In genomic region chr1:214310010-214310409, GRCh38 we compare ENCODE assay signal across 15 cellular contexts. TPM values are rescaled to one million over a fixed set of nuclear protein-coding genes. Genes with fewer than 3 reads are reported as not detected.
DNase-seq lines count a peak whose midpoint lies in the region; ATAC-seq and TF ChIP-seq lines count a peak whose summit lies in the region.
"Had no signal": no experiment of that assay in that cellular context is flagged by ENCODE, and none has a peak within 500 bp of the region (broad histone marks: within the 10 kb centered on the region; RNA-seq: fewer than 3 reads in every experiment).

No MANE protein-coding gene starts in this region.

- TF ChIP-seq CTCF in liver (IDR thresholded peaks at IDR 0.05; ENCODE audit: low read depth, low read length, missing input control) = no peak

- H3K79me1 ChIP-seq in mesendoderm (ENCODE audit: low read length) = peaks cover 3% of the 10 kb centered on the region

- no peak overlapping the region for H3K4ac ChIP-seq in mesendoderm (ENCODE audit: low read depth, low read length)

- no peak overlapping the region for H2AK5ac ChIP-seq in mesendoderm (ENCODE audit: low read length)

- H3K79me2 ChIP-seq in mesendoderm (ENCODE audit: control insufficient read depth, insufficient read depth, low read length) = no peaks in the 10 kb centered on the region

- TF ChIP-seq RAD21 in liver (IDR thresholded peaks at IDR 0.05) = no peak

- no peak overlapping the region for H3K4me3 ChIP-seq in liver (ENCODE audit: low read depth in 1 of 3, low read length in 3 of 3)
- no peak overlapping the region for H3K4me3 ChIP-seq in mesendoderm (ENCODE audit: low read length)
- H3K4me3 ChIP-seq: body of pancreas, Peyer's patch had no signal

- DNase-seq in activated CD4-positive, alpha-beta T cell treated with anti-CD3 and anti-CD28 coated beads, Interleukin-2, amount 10 ng/mL, durations not matched to agents 7 days and 5 days = no peak
- no peak for DNase-seq in activated CD4-positive, alpha-beta T cell treated with anti-CD3 and anti-CD28 coated beads, Interleukin-2, amount 50 U/mL, for 4 hours
- DNase-seq in NOMO-1 treated with dmso at 0.1 percent for 144 hours (lab: John Stamatoyannopoulos, UW; ENCODE audit: unreplicated experiment) (peak; percentile 8), mesendoderm (no peak), NCI-H524 (lab: John Stamatoyannopoulos, UW) (no peak)
- DNase-seq in stimulated activated CD4-positive, alpha-beta T cell treated with anti-CD3 and anti-CD28 coated beads, Interleukin-2, amount 100 ng/mL, for 24 hours = no peak
- DNase-seq: body of pancreas, foreskin keratinocyte, mammary epithelial cell, NCI-H1694 treated with DMSO at 0.1 percent for 48 hours, Peyer's patch had no signal

- H3K23ac ChIP-seq in mesendoderm (ENCODE audit: low read length) = no peak overlapping the region

- H3K27ac Mint-ChIP-seq in activated CD4-positive, alpha-beta T cell treated with anti-CD3 and anti-CD28 coated beads, Interleukin-2, amount 10 ng/mL, durations not matched to agents 7 days and 5 days = no peak overlapping the region

- WGBS in liver = 44% methylated on average over 3 of the region's 3 CpGs
- no CpG with 5 or more reads among the region's 3 CpGs for WGBS in mesendoderm (ENCODE audit: extremely low coverage, insufficient coverage, low lambda C conversion rate)

- H3K9ac ChIP-seq in liver (ENCODE audit: low read depth in 1 of 2, low read length in 2 of 2) (no peak overlapping the region), mesendoderm (ENCODE audit: low read length) (no peak overlapping the region)

- H3K4me1 ChIP-seq in liver (ENCODE audit: control insufficient read depth in 4 of 4, insufficient read depth in 4 of 4, low read length in 3 of 4) = peaks cover 0 to 30% (median 12%) of the 10 kb centered on the region in 4 donors
- H3K4me1 ChIP-seq in mesendoderm (ENCODE audit: control insufficient read depth, low read depth, low read length) = peaks cover 2% of the 10 kb centered on the region
- H3K4me1 ChIP-seq: body of pancreas, foreskin keratinocyte, Peyer's patch had no signal

- POLR2A ChIA-PET in activated CD4-positive, alpha-beta T cell treated with anti-CD3 and anti-CD28 coated beads, Interleukin-2, amount 10 ng/mL, durations not matched to agents 7 days and 5 days (lab: Charles Lee) = no interaction called here

- H3K27me3 ChIP-seq in liver (ENCODE audit: control insufficient read depth in 4 of 4, insufficient read depth in 4 of 4, low read length in 3 of 4) (no peaks in the 10 kb centered on the region), mesendoderm (ENCODE audit: insufficient read depth, low read length, poor library complexity) (no peaks in the 10 kb centered on the region)
- H3K27me3 ChIP-seq: body of pancreas, foreskin keratinocyte, Peyer's patch had no signal

- no peaks in the 10 kb centered on the region for H3K9me3 ChIP-seq in liver (ENCODE audit: control insufficient read depth in 4 of 4, low read length in 3 of 4)
- H3K9me3 ChIP-seq: body of pancreas, Peyer's patch had no signal

- no peaks in the 10 kb centered on the region for H3K9me3 Mint-ChIP-seq in activated CD4-positive, alpha-beta T cell treated with anti-CD3 and anti-CD28 coated beads, Interleukin-2, amount 10 ng/mL, durations not matched to agents 7 days and 5 days

- no peak overlapping the region for H2BK5ac ChIP-seq in mesendoderm (ENCODE audit: low read length)

- CTCF ChIA-PET in activated CD4-positive, alpha-beta T cell treated with anti-CD3 and anti-CD28 coated beads, Interleukin-2, amount 10 ng/mL, durations not matched to agents 7 days and 5 days (lab: Charles Lee) = no interaction called here

- H4K5ac ChIP-seq in mesendoderm (ENCODE audit: low read length) = no peak overlapping the region

- ATAC-seq in HG02588 (IDR thresholded peaks at IDR 0.05; ENCODE audit: unreplicated experiment) = peak; percentile 52
- ATAC-seq: activated CD4-positive, CD25-positive, alpha-beta regulatory T cell treated with anti-CD3 and anti-CD28 coated beads, Interleukin-2, amount 50 U/mL, for 24 hours; body of pancreas; foreskin keratinocyte; sciatic nerve had no signal

- H3K56ac ChIP-seq in mesendoderm (ENCODE audit: low read length) = no peak overlapping the region

- peaks cover 5% of the 10 kb centered on the region for H3K36me3 Mint-ChIP-seq in activated CD4-positive, alpha-beta T cell treated with anti-CD3 and anti-CD28 coated beads, Interleukin-2, amount 10 ng/mL, durations not matched to agents 7 days and 5 days (ENCODE audit: low read depth)

- no peak overlapping the region for H4K8ac ChIP-seq in mesendoderm (ENCODE audit: low read depth, low read length)

- H2BK120ac ChIP-seq in mesendoderm (ENCODE audit: low read depth, low read length) = no peak overlapping the region

- peak overlapping the region; percentile 24 for H3K4me3 Mint-ChIP-seq in activated CD4-positive, alpha-beta T cell treated with anti-CD3 and anti-CD28 coated beads, Interleukin-2, amount 10 ng/mL, durations not matched to agents 7 days and 5 days

- H3K27ac ChIP-seq in liver (ENCODE audit: low read depth in 1 of 2, low read length in 2 of 2) = peak overlapping the region in 1 of 2 donors; percentile 26
- H3K27ac ChIP-seq in mesendoderm (ENCODE audit: low read depth, low read length) = no peak overlapping the region
- H3K27ac ChIP-seq: body of pancreas, foreskin keratinocyte, Peyer's patch had no signal

- no peak overlapping the region for H2BK15ac ChIP-seq in mesendoderm (replicated peaks; ENCODE audit: low read depth)

- H3K18ac ChIP-seq in mesendoderm (ENCODE audit: low read length) = no peak overlapping the region

- H3K4me1 Mint-ChIP-seq in activated CD4-positive, alpha-beta T cell treated with anti-CD3 and anti-CD28 coated beads, Interleukin-2, amount 10 ng/mL, durations not matched to agents 7 days and 5 days = peaks cover 26% of the 10 kb centered on the region

- H3K4me2 ChIP-seq in mesendoderm (ENCODE audit: low read length) = no peak overlapping the region

- H3K36me3 ChIP-seq in liver (ENCODE audit: control insufficient read depth in 4 of 4, insufficient read depth in 3 of 4, low read depth in 1 of 4, low read length in 3 of 4) (no peaks in the 10 kb centered on the region), mesendoderm (ENCODE audit: control insufficient read depth, insufficient read depth, low read length) (no peaks in the 10 kb centered on the region)
- H3K36me3 ChIP-seq: Peyer's patch had no signal

- no peaks in the 10 kb centered on the region for H3K27me3 Mint-ChIP-seq in activated CD4-positive, alpha-beta T cell treated with anti-CD3 and anti-CD28 coated beads, Interleukin-2, amount 10 ng/mL, durations not matched to agents 7 days and 5 days

TF ChIP-seq in liver, 16 proteins besides CTCF, POLR2A, EP300 and RAD21:
- TF ChIP-seq MAX (IDR thresholded peaks at IDR 0.05) (no peak), YY1 (IDR thresholded peaks at IDR 0.05) (peak; percentile 14), HNF4A (conservative IDR thresholded peaks at IDR 0.05) (no peak)

RNA-seq across cellular contexts. Expression of gene SMYD2, which starts 29.1 kb away (rescaled TPM):
- total RNA-seq in activated CD4-positive, alpha-beta T cell treated with anti-CD3 and anti-CD28 coated beads, Interleukin-2, amount 10 ng/mL, durations not matched to agents 7 days and 5 days = 10 to 100 TPM; 39.6 to 41.3 TPM
- 10 to 100 TPM; 11.9 to 20.2 TPM for total RNA-seq in liver
- 10 to 100 TPM; 14.6 to 19.7 TPM for polyA plus RNA-seq in liver
- 15.1 TPM for polyA plus RNA-seq in mesendoderm (2013, experiment 1 of 2)
- polyA plus RNA-seq in mesendoderm (2013, experiment 2 of 2) = 16.4 TPM
